ENCODE assay signal across 8 cellular contexts in genomic region chr18:26226229-26227050, GRCh38. TPM values are rescaled to one million over a fixed set of nuclear protein-coding genes. Genes with fewer than 3 reads are reported as not detected.
DNase-seq lines count a peak whose midpoint lies in the region; ATAC-seq and TF ChIP-seq lines count a peak whose summit lies in the region.

TSS of gene TAF4B (plus strand) at chr18:26226445. CDS start at chr18:26226934, 489 bp downstream.

- no peaks in the 10 kb centered on the region for H3K27me3 Mint-ChIP-seq in naive B cell

- no peaks in the 10 kb centered on the region for H3K36me3 Mint-ChIP-seq in naive B cell
- H3K36me3 Mint-ChIP-seq in stimulated activated effector memory CD8-positive, alpha-beta T cell treated with anti-CD3 and anti-CD28 coated beads, Interleukin-12 subunit alpha, Interleukin-12 subunit beta, amount 100 ng/mL, for 72 hours, result peaks cover 13% of the 10 kb centered on the region

- H3K4me3 Mint-ChIP-seq in naive B cell, result peak within 1 kb of the TSS; percentile 87 to 98 (median 97)
- peak within 1 kb of the TSS; percentile 83 for H3K4me3 Mint-ChIP-seq in stimulated activated effector memory CD8-positive, alpha-beta T cell treated with anti-CD3 and anti-CD28 coated beads, Interleukin-12 subunit alpha, Interleukin-12 subunit beta, amount 100 ng/mL, for 72 hours

- H3K9me3 ChIP-seq in DND-41 (ENCODE audit: insufficient read depth, low read length, severe bottlenecking), result no peaks in the 10 kb centered on the region

- ATAC-seq in DND-41 (ENCODE audit: insufficient read depth, low read depth), result peak; percentile 87
- ATAC-seq in GM21737 (IDR thresholded peaks at IDR 0.05; ENCODE audit: unreplicated experiment), result peak; percentile 84
- ATAC-seq in naive B cell (ENCODE audit: low read depth in 2 of 2), result peak; percentile 85 to 88
- peak; percentile 92 for ATAC-seq in stimulated activated effector memory CD8-positive, alpha-beta T cell treated with anti-CD3 and anti-CD28 coated beads, Interleukin-12 subunit alpha, Interleukin-12 subunit beta, amount 100 ng/mL, for 72 hours

- peak within 1 kb of the TSS; percentile 77 for H2AFZ ChIP-seq in DND-41 (ENCODE audit: low read depth, low read length)

- peaks cover 24 to 36% (median 32%) of the 10 kb centered on the region in 3 donors for H3K4me1 Mint-ChIP-seq in naive B cell
- H3K4me1 Mint-ChIP-seq in stimulated activated effector memory CD8-positive, alpha-beta T cell treated with anti-CD3 and anti-CD28 coated beads, Interleukin-12 subunit alpha, Interleukin-12 subunit beta, amount 100 ng/mL, for 72 hours, result peaks cover 22% of the 10 kb centered on the region

- peak within 1 kb of the TSS; percentile 94 to 99 (median 98) for H3K27ac Mint-ChIP-seq in naive B cell
- peak within 1 kb of the TSS; percentile 93 for H3K27ac Mint-ChIP-seq in stimulated activated effector memory CD8-positive, alpha-beta T cell treated with anti-CD3 and anti-CD28 coated beads, Interleukin-12 subunit alpha, Interleukin-12 subunit beta, amount 100 ng/mL, for 72 hours

- peaks cover 38% of the 10 kb centered on the region for H3K4me1 ChIP-seq in DND-41 (ENCODE audit: insufficient read depth, low read length)

- no peaks in the 10 kb centered on the region; the same call in 1 of the 2 replicates for H3K36me3 ChIP-seq in DND-41 (ENCODE audit: insufficient read depth, low read length)

- peak within 1 kb of the TSS; percentile 86 for H3K4me2 ChIP-seq in DND-41 (ENCODE audit: insufficient read depth, low read length)

- H3K9me3 Mint-ChIP-seq in naive B cell, result no peaks in the 10 kb centered on the region
- H3K9me3 Mint-ChIP-seq in stimulated activated effector memory CD8-positive, alpha-beta T cell treated with anti-CD3 and anti-CD28 coated beads, Interleukin-12 subunit alpha, Interleukin-12 subunit beta, amount 100 ng/mL, for 72 hours, result no peaks in the 10 kb centered on the region

- H3K27me3 ChIP-seq in DND-41 (ENCODE audit: insufficient read depth, low read length, poor library complexity), result no peaks in the 10 kb centered on the region

- peaks cover 4% of the 10 kb centered on the region; the same call in 1 of the 2 replicates for H4K20me1 ChIP-seq in DND-41 (ENCODE audit: insufficient read depth, low read length)

- TF ChIP-seq CTCF in DND-41 (IDR thresholded peaks at IDR 0.05; ENCODE audit: borderline replicate concordance, extremely low read depth, low read length, poor library complexity, severe bottlenecking), result no peak

- peaks cover 41% of the 10 kb centered on the region for H3K79me2 ChIP-seq in DND-41 (ENCODE audit: insufficient read depth, low read length)

- H3K9ac ChIP-seq in DND-41 (ENCODE audit: low read depth, low read length), result peak within 1 kb of the TSS; percentile 73

- peak within 1 kb of the TSS; percentile 50 to 76 for H3K4me3 ChIP-seq in DND-41 (ENCODE audit: low read depth in 1 of 2, low read length in 2 of 2)

- DNase-seq in DND-41 (peak; percentile 93), KG1 (lab: John Stamatoyannopoulos, UW) (peak; percentile 77), RKO (ENCODE audit: low spot score) (peak; percentile 93), activated T-helper 1 cell treated with Interleukin-2 at 50 U/mL for 16 hours (ENCODE audit: low read depth) (peak; percentile 89), fibroblast of gingiva (ENCODE audit: low read depth) (peak; percentile 92), naive B cell (peak; percentile 94)
- DNase-seq in stimulated activated effector memory CD8-positive, alpha-beta T cell treated with anti-CD3 and anti-CD28 coated beads, Interleukin-12 subunit alpha, Interleukin-12 subunit beta, amount 100 ng/mL, for 72 hours (ENCODE audit: low spot score in 2 of 2), result peak; percentile 96 to 98

- H3K27ac ChIP-seq in DND-41 (ENCODE audit: low read length), result peak within 1 kb of the TSS; percentile 65

RNA-seq across cellular contexts. Expression of gene TAF4B, which starts in this region (rescaled TPM):
- polyA plus RNA-seq in naive B cell (ENCODE audit: low read depth in 6 of 6), result 10 to 100 TPM in 4 of 6 donors, 1 to 10 TPM in 2; 4.9 to 13.5 (median 11.4) TPM

Comparison
In these comparisons a context has a peak if more than half of its experiments do, and no peak if none do; other contexts are left out.
1. Peak in every context shown above with its lines: DNase-seq, ATAC-seq, H3K4me3 ChIP-seq and H3K27ac ChIP-seq.